16 cellular contexts compared by ENCODE assay signal in genomic region chr4:1499465-1499864, GRCh38.
DNase-seq lines count a peak whose midpoint lies in the region; ATAC-seq and TF ChIP-seq lines count a peak whose summit lies in the region.
"Had no signal": no experiment of that assay in that cellular context is flagged by ENCODE, and none has a peak within 500 bp of the region (broad histone marks: within the 10 kb centered on the region; RNA-seq: fewer than 3 reads in every experiment).

No MANE protein-coding gene starts in this region.

- DNase-seq in cardiac septum (ENCODE audit: low spot score) (peak; percentile 65), right atrium auricular region (ENCODE audit: low spot score) (no peak), H7 (peak; percentile 49), left lung (peak; percentile 19 to 63), suprapubic skin (ENCODE audit: low spot score in 2 of 2) (peak; percentile 40 to 69), germinal center (ENCODE audit: low spot score) (no peak)
- DNase-seq: C1 segment of cervical spinal cord; DMS79; MM.1S; NCI-H1105; NCI-H2081 treated with DMSO at 0.1 percent for 48 hours; NCI-H510A; NCI-H748 treated with DMSO at 0.1 percent for 48 hours; NK-92 treated with Interleukin-12 subunit alpha and Interleukin-12 subunit beta, amount 100 ng/mL, for 24 hours had no signal

- H3K27ac ChIP-seq in right atrium auricular region (no peak overlapping the region), left lung (no peak overlapping the region), suprapubic skin (no peak overlapping the region)
- H3K27ac ChIP-seq: Peyer's patch had no signal

- no peak for TF ChIP-seq POLR2A in suprapubic skin (IDR thresholded peaks at IDR 0.05)

- ATAC-seq in left lung (no peak), GM18873 (IDR thresholded peaks at IDR 0.05; ENCODE audit: low FRiP score, unreplicated experiment) (no peak)

- intact Hi-C loops in cardiac septum (cut with DNase I): no loop called here
- intact Hi-C loops in left lung (cut with DNase I): no loop called here

- no peaks in the 10 kb centered on the region for H3K36me3 ChIP-seq in right atrium auricular region
- H3K36me3 ChIP-seq in H7 (replicated peaks; ENCODE audit: control insufficient read depth, insufficient read depth, low read length): no peaks in the 10 kb centered on the region
- H3K36me3 ChIP-seq in left lung: no peaks in the 10 kb centered on the region
- no peaks in the 10 kb centered on the region for H3K36me3 ChIP-seq in suprapubic skin
- H3K36me3 ChIP-seq: Peyer's patch had no signal

- H3K27me3 ChIP-seq in right atrium auricular region (no peaks in the 10 kb centered on the region), H7 (ENCODE audit: control insufficient read depth, insufficient read depth, low read length) (no peaks in the 10 kb centered on the region), left lung (peaks cover 0 to 56% of the 10 kb centered on the region in 2 donors), suprapubic skin (peaks cover 56% of the 10 kb centered on the region)
- H3K27me3 ChIP-seq: Peyer's patch had no signal

- no peaks in the 10 kb centered on the region for H3K9me3 ChIP-seq in right atrium auricular region
- H3K9me3 ChIP-seq in left lung: no peaks in the 10 kb centered on the region
- no peaks in the 10 kb centered on the region for H3K9me3 ChIP-seq in suprapubic skin
- H3K9me3 ChIP-seq: Peyer's patch had no signal

- H3K4me3 ChIP-seq in right atrium auricular region: no peak overlapping the region
- H3K4me3 ChIP-seq in H7 (ENCODE audit: insufficient read depth, low read depth, low read length): no peak overlapping the region
- H3K4me3 ChIP-seq in left lung: no peak overlapping the region
- no peak overlapping the region for H3K4me3 ChIP-seq in suprapubic skin
- H3K4me3 ChIP-seq: Peyer's patch had no signal

- TF ChIP-seq CTCF in right atrium auricular region (IDR thresholded peaks at IDR 0.05) (no peak), left lung (IDR thresholded peaks at IDR 0.05) (no peak), suprapubic skin (IDR thresholded peaks at IDR 0.05) (no peak)

- 86% methylated on average over 5 of the region's 7 CpGs for WGBS in suprapubic skin

- no peak for TF ChIP-seq EP300 in suprapubic skin (IDR thresholded peaks at IDR 0.05)

- H3K4me1 ChIP-seq in right atrium auricular region (no peaks in the 10 kb centered on the region), left lung (no peaks in the 10 kb centered on the region), suprapubic skin (no peaks in the 10 kb centered on the region)
- H3K4me1 ChIP-seq: Peyer's patch had no signal

Comparison
In these comparisons a context has a peak if more than half of its experiments do, and no peak if none do; other contexts are left out.
1. DNase-seq: peak in cardiac septum (single experiment), H7 (single experiment), left lung (2 of 2) and suprapubic skin (2 of 2); none in right atrium auricular region (single experiment) and germinal center (single experiment).